ENCODE assay signal across 22 cellular contexts in genomic region chr3:106212658-106213222, GRCh38.
A peak's percentile ranks its signal among the peaks of the same experiment; 100 is the strongest.
DNase-seq lines count a peak whose midpoint lies in the region; TF ChIP-seq lines count a peak whose summit lies in the region.
"Had no signal": no experiment of that assay in that cellular context is flagged by ENCODE, and none has a peak within 500 bp of the region (broad histone marks: within the 10 kb centered on the region; RNA-seq: fewer than 3 reads in every experiment).

No MANE protein-coding gene starts in this region.

- CTCF ChIA-PET in HEK293T (lab: Yijun Ruan, JAX) = no interaction called here

- H3K27ac ChIP-seq in osteoblast (ENCODE audit: low read depth, low read length) (no peak overlapping the region), esophagus squamous epithelium (no peak overlapping the region)
- H3K27ac ChIP-seq: ascending aorta, skin epidermis had no signal

- POLR2A ChIA-PET in HEK293T (lab: Yijun Ruan, JAX) = no interaction called here

- H3K4me2 ChIP-seq in osteoblast (ENCODE audit: insufficient read depth, low read length) = no peak overlapping the region

- no peaks in the 10 kb centered on the region for H3K27me3 ChIP-seq in osteoblast (ENCODE audit: insufficient read depth, low read length)
- H3K27me3 ChIP-seq in esophagus squamous epithelium = no peaks in the 10 kb centered on the region
- H3K27me3 ChIP-seq: ascending aorta had no signal

- H3K9me3 ChIP-seq in osteoblast (ENCODE audit: low read depth, low read length) = no peaks in the 10 kb centered on the region
- H3K9me3 ChIP-seq in esophagus squamous epithelium = no peaks in the 10 kb centered on the region
- H3K9me3 ChIP-seq: ascending aorta, HAP-1 had no signal

- H3K4me3 ChIP-seq in astrocyte of the spinal cord (ENCODE audit: low read depth, low read length) = no peak overlapping the region
- no peak overlapping the region for H3K4me3 ChIP-seq in osteoblast (ENCODE audit: insufficient read depth, low read length)
- no peak overlapping the region for H3K4me3 ChIP-seq in esophagus squamous epithelium
- H3K4me3 ChIP-seq: ascending aorta, HAP-1, skin epidermis had no signal

- H3K4me1 ChIP-seq in osteoblast (ENCODE audit: insufficient read depth, low read length) (peaks cover 20% of the 10 kb centered on the region), esophagus squamous epithelium (no peaks in the 10 kb centered on the region)
- H3K4me1 ChIP-seq: ascending aorta, HAP-1 had no signal

- H3K36me3 ChIP-seq in osteoblast (ENCODE audit: insufficient read depth, low read length) (no peaks in the 10 kb centered on the region), esophagus squamous epithelium (no peaks in the 10 kb centered on the region)
- H3K36me3 ChIP-seq: ascending aorta, HAP-1 had no signal

- no peak for TF ChIP-seq POLR2A in esophagus squamous epithelium (IDR thresholded peaks at IDR 0.05)

- no peaks in the 10 kb centered on the region for H3K79me2 ChIP-seq in osteoblast (ENCODE audit: insufficient read depth, low read length)

- no peak for TF ChIP-seq CTCF in astrocyte of the spinal cord (IDR thresholded peaks at IDR 0.05; ENCODE audit: low read depth, low read length)
- TF ChIP-seq CTCF in osteoblast (IDR thresholded peaks at IDR 0.05; ENCODE audit: extremely low read depth, low read depth, low read length) = no peak
- TF ChIP-seq CTCF in esophagus squamous epithelium (IDR thresholded peaks at IDR 0.05) = no peak

- in situ Hi-C loops in astrocyte of the spinal cord (cut with HindIII; ENCODE audit: low sequenced_read_pairs) = no loop called here

- H2AFZ ChIP-seq in osteoblast (ENCODE audit: low read length) = peak overlapping the region; percentile 41

- no peaks in the 10 kb centered on the region for H4K20me1 ChIP-seq in osteoblast (ENCODE audit: insufficient read depth, low read length)

- 85 to 100% methylated on average over 1 of the region's 1 CpG for WGBS in esophagus squamous epithelium, 2 donors

- DNase-seq in GM03348 (ENCODE audit: low spot score) = peak; percentile 4
- no peak for DNase-seq in HEK293T (ENCODE audit: extremely low spot score)
- peak; percentile 46 for DNase-seq in astrocyte of the spinal cord (ENCODE audit: low read depth, low spot score)
- no peak for DNase-seq in osteoblast (ENCODE audit: insufficient read length, low spot score, missing footprints)
- no peak for DNase-seq in SIG-M5 (lab: John Stamatoyannopoulos, UW)
- no peak for DNase-seq in esophagus squamous epithelium (lab: John Stamatoyannopoulos, UW)
- DNase-seq in H4 (ENCODE audit: low spot score) = no peak
- DNase-seq: activated CD4-positive, CD25-positive, alpha-beta regulatory T cell treated with anti-CD3 and anti-CD28 coated beads, Interleukin-2, amount 50 U/mL, for 72 hours; activated CD8-positive, alpha-beta memory T cell treated with anti-CD3 and anti-CD28 coated beads, Interleukin-2, amount 50 U/mL, for 4 hours; AML-193; COR-L47; DMS79 treated with DMSO at 0.1 percent for 48 hours; effector CD4-positive, alpha-beta T cell; glutamatergic neuron; midbrain; NCI-H1105; NCI-H510A treated with DMSO at 0.1 percent for 48 hours; nephron progenitor cell; trophoblast cell had no signal

- intact Hi-C loops in esophagus squamous epithelium (cut with DNase I) = no loop called here

TF ChIP-seq in HEK293T, 16 proteins besides CTCF, POLR2A, EP300 and RAD21:
- peak; percentile 9; the same call in 1 of the 2 replicates for TF ChIP-seq ZNF384 (IDR thresholded peaks at IDR 0.05)
- peak; percentile 50; the same call in 1 of the 2 replicates for TF ChIP-seq PKNOX1 (IDR thresholded peaks at IDR 0.05)
- TF ChIP-seq FOXM1 (IDR thresholded peaks at IDR 0.05; ENCODE audit: borderline replicate concordance) = 0 out of 2 replicates have a peak, but pooled peaks have one; percentile 11
- no peak for TF ChIP-seq SUZ12 (IDR thresholded peaks at IDR 0.05)
- TF ChIP-seq ELF4 (IDR thresholded peaks at IDR 0.05) = no peak
- 0 out of 2 replicates have a peak, but pooled peaks have one; percentile 31 for TF ChIP-seq CTBP1 (IDR thresholded peaks at IDR 0.05; ENCODE audit: borderline replicate concordance)

Comparison
In these comparisons a context has a peak if more than half of its experiments do, and no peak if none do; other contexts are left out.
1. DNase-seq: peak in GM03348 (single experiment) and astrocyte of the spinal cord (single experiment); none in HEK293T (single experiment), osteoblast (single experiment), SIG-M5 (single experiment), esophagus squamous epithelium (single experiment) and H4 (single experiment).